17 cellular contexts compared by ENCODE assay signal in genomic region chr2:133768261-133769021, GRCh38.
DNase-seq lines count a peak whose midpoint lies in the region; ATAC-seq, FAIRE-seq and TF ChIP-seq lines count a peak whose summit lies in the region.
"Had no signal": no experiment of that assay in that cellular context is flagged by ENCODE, and none has a peak within 500 bp of the region (broad histone marks: within the 10 kb centered on the region; RNA-seq: fewer than 3 reads in every experiment).

No MANE protein-coding gene starts in this region.

- TF ChIP-seq CTCF in liver (IDR thresholded peaks at IDR 0.05; ENCODE audit: low read depth, low read length, missing input control), result no peak
- TF ChIP-seq CTCF in HepG2 (CRISPR knock-in tag; IDR thresholded peaks at IDR 0.05), result no peak
- TF ChIP-seq CTCF in epithelial cell of esophagus (IDR thresholded peaks at IDR 0.05; ENCODE audit: insufficient read depth, low read depth, low read length, missing control alignments), result no peak
- TF ChIP-seq CTCF in vagina (IDR thresholded peaks at IDR 0.05), result no peak

- H3K4me3 ChIP-seq in liver (ENCODE audit: low read depth in 1 of 3, low read length in 3 of 3), result no peak overlapping the region
- no peak overlapping the region for H3K4me3 ChIP-seq in HepG2 (replicated peaks in 1 of 3; ENCODE audit: insufficient read depth in 1 of 3, low read depth in 2 of 3, low read length in 3 of 3)
- H3K4me3 ChIP-seq in epithelial cell of esophagus (ENCODE audit: low read length), result no peak overlapping the region
- no peak overlapping the region for H3K4me3 ChIP-seq in vagina
- H3K4me3 ChIP-seq: lower lobe of right lung, uterus had no signal

- intact Hi-C loops in HepG2 (cut with micrococcal nuclease; ENCODE audit: unreplicated experiment) (no loop called here), vagina (cut with DNase I) (no loop called here)

- CTCF ChIA-PET in HepG2 (lab: Yijun Ruan, JAX; ENCODE audit: low intra/inter-chr PET ratio, low total read pairs), result no interaction called here

- no peak overlapping the region for H3K27ac ChIP-seq in liver (ENCODE audit: low read depth in 1 of 2, low read length in 2 of 2)
- no peak overlapping the region for H3K27ac ChIP-seq in HepG2 (ENCODE audit: extremely low read length, insufficient read depth, low read length)
- H3K27ac ChIP-seq in vagina, result no peak overlapping the region
- H3K27ac ChIP-seq: C4-2B, lower lobe of right lung, uterus had no signal

- FAIRE-seq in HepG2 (lab: Jason Lieb, UNC), result no peak

- no peaks in the 10 kb centered on the region for H3K79me2 ChIP-seq in HepG2 (ENCODE audit: insufficient read depth, low read length)

- H3K27me3 ChIP-seq in liver (ENCODE audit: control insufficient read depth in 4 of 4, insufficient read depth in 4 of 4, low read length in 3 of 4) (no peaks in the 10 kb centered on the region), HepG2 (ENCODE audit: control insufficient read depth in 1 of 2, insufficient read depth in 2 of 2, low read length in 2 of 2) (peaks cover 0 to 1% of the 10 kb centered on the region in 2 experiments; a peak in 1 of 5 replicates), vagina (no peaks in the 10 kb centered on the region)
- H3K27me3 ChIP-seq: uterus had no signal

- in situ Hi-C loops in HepG2 (cut with HindIII; ENCODE audit: extremely low pct_ligation_motif_present, low pct_unique_long_range_greater_than_20kb), result no loop called here

- H3K9me3 ChIP-seq in liver (ENCODE audit: control insufficient read depth in 4 of 4, low read length in 3 of 4) (no peaks in the 10 kb centered on the region), HepG2 (ENCODE audit: low read length) (no peaks in the 10 kb centered on the region), vagina (no peaks in the 10 kb centered on the region)
- H3K9me3 ChIP-seq: lower lobe of right lung, SK-N-SH, uterus had no signal

- H3K36me3 ChIP-seq in liver (ENCODE audit: control insufficient read depth in 4 of 4, insufficient read depth in 3 of 4, low read depth in 1 of 4, low read length in 3 of 4) (no peaks in the 10 kb centered on the region), HepG2 (replicated peaks in 1 of 2; ENCODE audit: control insufficient read depth in 1 of 2, insufficient read depth in 2 of 2, low read length in 2 of 2) (no peaks in the 10 kb centered on the region), vagina (no peaks in the 10 kb centered on the region)
- H3K36me3 ChIP-seq: lower lobe of right lung, uterus had no signal

- H3K9ac ChIP-seq in liver (ENCODE audit: low read depth in 1 of 2, low read length in 2 of 2) (no peak overlapping the region), HepG2 (ENCODE audit: insufficient read depth, low read depth, low read length) (no peak overlapping the region)
- H3K9ac ChIP-seq: SK-N-SH had no signal

- 64% methylated on average over 7 of the region's 7 CpGs for WGBS in liver
- whole genome bisulfite sequencing in HepG2 (ENCODE audit: low lambda C conversion rate), result 22% methylated on average over 7 of the region's 7 CpGs

- peaks cover 8 to 28% (median 20%) of the 10 kb centered on the region in 4 donors for H3K4me1 ChIP-seq in liver (ENCODE audit: control insufficient read depth in 4 of 4, insufficient read depth in 4 of 4, low read length in 3 of 4)
- peaks cover 18% of the 10 kb centered on the region for H3K4me1 ChIP-seq in HepG2 (ENCODE audit: insufficient read depth, low read length)
- peaks cover 16% of the 10 kb centered on the region for H3K4me1 ChIP-seq in vagina
- H3K4me1 ChIP-seq: lower lobe of right lung, uterus had no signal

- no peak overlapping the region for H2AFZ ChIP-seq in HepG2 (ENCODE audit: low read length)

- BruUV-seq in HepG2 (replicated peaks; lab: Mats Ljungman, UMichigan), result no TSS peak

- no peak for TF ChIP-seq RAD21 in liver (IDR thresholded peaks at IDR 0.05)
- TF ChIP-seq RAD21 in HepG2 (CRISPR knock-in tag; IDR thresholded peaks at IDR 0.05), result no peak

- no peak for DNase-seq in HepG2 (ENCODE audit: low spot score)
- peak; percentile 69 for DNase-seq in epithelial cell of esophagus (ENCODE audit: low read depth)
- peak; percentile 17 for DNase-seq in iris pigment epithelial cell (ENCODE audit: low read depth)
- no peak for DNase-seq in NCI-H748 treated with DMSO at 0.1 percent for 48 hours (lab: John Stamatoyannopoulos, UW)
- DNase-seq in Ammon's horn (ENCODE audit: low spot score), result no peak
- DNase-seq in activated CD8-positive, alpha-beta memory T cell treated with anti-CD3 and anti-CD28 coated beads for 24 hours, result no peak
- no peak for DNase-seq in vagina (ENCODE audit: extremely low spot score in 2 of 2)
- DNase-seq: activated CD4-positive, alpha-beta T cell treated with anti-CD3 and anti-CD28 coated beads, Interleukin-2, amount 50 U/mL, for 4 hours; activated gamma-delta T cell; lower lobe of right lung; NCI-H146; NCI-H226; SK-N-SH; stimulated activated CD4-positive, alpha-beta T cell treated with anti-CD3 and anti-CD28 coated beads, Interleukin-12 subunit alpha, Interleukin-12 subunit beta, amount 100 ng/mL, for 4 hours; uterus had no signal

- ATAC-seq in HepG2, result no peak
- ATAC-seq: lower lobe of right lung had no signal

- TF ChIP-seq POLR2A in HepG2 (IDR thresholded peaks at IDR 0.05; ENCODE audit: insufficient read depth in 1 of 2, low read depth in 2 of 2, low read length in 2 of 2) (no peak), vagina (IDR thresholded peaks at IDR 0.05) (no peak)

- no peaks in the 10 kb centered on the region for H4K20me1 ChIP-seq in HepG2 (ENCODE audit: insufficient read depth, low read length)

- POLR2A ChIA-PET in HepG2 (lab: Yijun Ruan, JAX), result no interaction called here

- TF ChIP-seq EP300 in HepG2 (IDR thresholded peaks at IDR 0.05; ENCODE audit: low read depth in 2 of 2, low read length in 2 of 2) (no peak), HepG2 (CRISPR knock-in tag; IDR thresholded peaks at IDR 0.05; ENCODE audit: borderline replicate concordance) (no peak)

- no peak overlapping the region for H3K4me2 ChIP-seq in HepG2 (ENCODE audit: low read depth, low read length)
- H3K4me2 ChIP-seq: SK-N-SH had no signal

TF ChIP-seq in liver, 16 proteins besides CTCF, POLR2A, EP300 and RAD21:
- TF ChIP-seq NR2F2 (IDR thresholded peaks at IDR 0.05), result no peak
- no peak for TF ChIP-seq SP1 (IDR thresholded peaks at IDR 0.05)
- TF ChIP-seq MAX (IDR thresholded peaks at IDR 0.05), result no peak
- TF ChIP-seq HNF4A (conservative IDR thresholded peaks at IDR 0.05), result peak; percentile 18 to 27

TF ChIP-seq in HepG2, 621 proteins besides CTCF, POLR2A, EP300 and RAD21:
- TF ChIP-seq KLF6 (CRISPR knock-in tag; IDR thresholded peaks at IDR 0.05), result no peak
- TF ChIP-seq ZNF256 (CRISPR knock-in tag; conservative IDR thresholded peaks at IDR 0.05), result no peak
- TF ChIP-seq ZNF841 (CRISPR knock-in tag; IDR thresholded peaks at IDR 0.05; ENCODE audit: borderline replicate concordance), result no peak
- TF ChIP-seq ATF7-NPFF (CRISPR knock-in tag; IDR thresholded peaks at IDR 0.05; ENCODE audit: low read depth), result no peak
- TF ChIP-seq ZBTB37 (CRISPR knock-in tag; IDR thresholded peaks at IDR 0.05), result no peak

Comparison
In these comparisons a context has a peak if more than half of its experiments do, and no peak if none do; other contexts are left out.
1. DNase-seq: peak in epithelial cell of esophagus (single experiment) and iris pigment epithelial cell (single experiment); none in HepG2 (single experiment), NCI-H748 treated with DMSO at 0.1 percent for 48 hours (single experiment), Ammon's horn (single experiment), activated CD8-positive, alpha-beta memory T cell treated with anti-CD3 and anti-CD28 coated beads for 24 hours (single experiment) and vagina (0 of 2).